Comparison of ENCODE assay signal across 8 cellular contexts in genomic region chr18:49476664-49477411, GRCh38. TPM values are rescaled to one million over a fixed set of nuclear protein-coding genes. Genes with fewer than 3 reads are reported as not detected.
DNase-seq lines count a peak whose midpoint lies in the region; ATAC-seq and TF ChIP-seq lines count a peak whose summit lies in the region.

No MANE protein-coding gene starts in this region.

- POLR2A ChIA-PET in SK-N-SH (lab: Yijun Ruan, JAX) = interaction anchor here (0.7 to 2.9 kb wide), 3 partner anchors 10 to 298 kb away, joined by 3 to 9 read pairs (median 5); partner anchors contain the start of gene C18orf32
- POLR2A ChIA-PET in HEK293T (lab: Yijun Ruan, JAX) = interaction anchor here (0.9 to 1.4 kb wide), 2 partner anchors 10 to 12 kb away, joined by 3 to 4 read pairs; partner anchors contain the start of gene C18orf32

- no peak overlapping the region for H3K4me3 ChIP-seq in SK-N-SH (ENCODE audit: low read depth in 2 of 2, low read length in 1 of 2)
- H3K4me3 ChIP-seq in fibroblast of pulmonary artery (replicated peaks; ENCODE audit: low read depth, low read length) = no peak overlapping the region
- H3K4me3 ChIP-seq in Karpas-422 (ENCODE audit: low read length) = no peak overlapping the region

- TF ChIP-seq RAD21 in SK-N-SH (IDR thresholded peaks at IDR 0.05; ENCODE audit: low read length) = no peak

- peaks cover 15% of the 10 kb centered on the region for H3K4me1 Mint-ChIP-seq in stimulated activated memory B cell treated with anti-CD40 and anti-IgM and Interleukin-4, amounts not matched to agents 10 μg/mL and 1 μg/mL and 100 μg/mL, for 72 hours

- DNase-seq in HCEC 1CT (peak; percentile 79), SK-N-SH (no peak), fibroblast of pulmonary artery (ENCODE audit: low read depth) (peak; percentile 96), Karpas-422 (no peak), putamen (ENCODE audit: low spot score) (no peak), cortex of kidney (lab: John Stamatoyannopoulos, UW) (no peak), HEK293T (ENCODE audit: extremely low spot score) (no peak)

- peak; percentile 83 for ATAC-seq in stimulated activated memory B cell treated with anti-CD40 and anti-IgM and Interleukin-4, amounts not matched to agents 10 μg/mL and 1 μg/mL and 100 μg/mL, for 72 hours

- H3K27me3 Mint-ChIP-seq in stimulated activated memory B cell treated with anti-CD40 and anti-IgM and Interleukin-4, amounts not matched to agents 10 μg/mL and 1 μg/mL and 100 μg/mL, for 72 hours = no peaks in the 10 kb centered on the region

- H3K36me3 Mint-ChIP-seq in stimulated activated memory B cell treated with anti-CD40 and anti-IgM and Interleukin-4, amounts not matched to agents 10 μg/mL and 1 μg/mL and 100 μg/mL, for 72 hours = peaks cover 40% of the 10 kb centered on the region

- CTCF ChIA-PET in SK-N-SH (lab: Yijun Ruan, JAX) = no interaction called here
- CTCF ChIA-PET in HEK293T (lab: Yijun Ruan, JAX) = interaction anchor here (1.1 kb wide), 1 partner anchor 382 kb away, joined by 5 read pairs; no protein-coding TSS in a partner anchor

- H3K79me2 ChIP-seq in SK-N-SH (ENCODE audit: insufficient read depth) (peaks cover 5% of the 10 kb centered on the region; the same call in 1 of the 2 replicates), Karpas-422 (ENCODE audit: low read length) (no peaks in the 10 kb centered on the region)

- H3K27ac ChIP-seq in SK-N-SH (ENCODE audit: low read depth in 2 of 2, low read length in 1 of 2) (peak overlapping the region in 1 of 2 experiments; percentile 64; a peak in 2 of 4 replicates), Karpas-422 (ENCODE audit: low read length) (no peak overlapping the region)

- TF ChIP-seq EP300 in SK-N-SH (IDR thresholded peaks at IDR 0.05; ENCODE audit: borderline replicate concordance in 1 of 2, low read depth in 1 of 2, low read length in 1 of 2) = no peak

- H3K36me3 ChIP-seq in SK-N-SH (replicated peaks in 1 of 2; ENCODE audit: control insufficient read depth in 1 of 2, insufficient read depth in 2 of 2, low read length in 1 of 2) (peaks cover 20 to 27% of the 10 kb centered on the region in 2 experiments), Karpas-422 (ENCODE audit: insufficient read depth, low read length) (peaks cover 19% of the 10 kb centered on the region)

- peaks cover 30% of the 10 kb centered on the region for H3F3A ChIP-seq in SK-N-SH (replicated peaks; ENCODE audit: insufficient read depth)

- 73% methylated on average over 11 of the region's 11 CpGs for WGBS in SK-N-SH (ENCODE audit: low lambda C conversion rate)

- H3K9me3 ChIP-seq in SK-N-SH = no peaks in the 10 kb centered on the region
- no peaks in the 10 kb centered on the region for H3K9me3 ChIP-seq in Karpas-422 (ENCODE audit: low read length)

- TF ChIP-seq CTCF in SK-N-SH (IDR thresholded peaks at IDR 0.05) = no peak
- no peak for TF ChIP-seq CTCF in fibroblast of pulmonary artery (IDR thresholded peaks at IDR 0.05; ENCODE audit: low read length, missing control alignments)

- H3K9ac ChIP-seq in SK-N-SH (no peak overlapping the region), Karpas-422 (ENCODE audit: low read length) (no peak overlapping the region)

- H3K4me1 ChIP-seq in SK-N-SH (ENCODE audit: control insufficient read depth in 1 of 2, insufficient read depth in 2 of 2, low read depth in 1 of 2, low read length in 1 of 2) (peaks cover 6 to 9% of the 10 kb centered on the region in 2 experiments; a peak in 3 of 4 replicates), Karpas-422 (ENCODE audit: low read length) (no peaks in the 10 kb centered on the region)

- peak overlapping the region; percentile 79 for H3K27ac Mint-ChIP-seq in stimulated activated memory B cell treated with anti-CD40 and anti-IgM and Interleukin-4, amounts not matched to agents 10 μg/mL and 1 μg/mL and 100 μg/mL, for 72 hours

- H3K9me3 Mint-ChIP-seq in stimulated activated memory B cell treated with anti-CD40 and anti-IgM and Interleukin-4, amounts not matched to agents 10 μg/mL and 1 μg/mL and 100 μg/mL, for 72 hours = no peaks in the 10 kb centered on the region

- H4K20me1 ChIP-seq in SK-N-SH (ENCODE audit: insufficient read depth) = no peaks in the 10 kb centered on the region
- no peaks in the 10 kb centered on the region for H4K20me1 ChIP-seq in Karpas-422 (ENCODE audit: insufficient read depth, low read depth, low read length)

- H3K9me2 ChIP-seq in SK-N-SH (no peaks in the 10 kb centered on the region), Karpas-422 (replicated peaks; ENCODE audit: insufficient read depth, low read length) (no peaks in the 10 kb centered on the region)

- H2AFZ ChIP-seq in SK-N-SH (ENCODE audit: low read depth) (no peak overlapping the region), Karpas-422 (ENCODE audit: low read length) (no peak overlapping the region)

- peak overlapping the region; percentile 54 for H3K4me3 Mint-ChIP-seq in stimulated activated memory B cell treated with anti-CD40 and anti-IgM and Interleukin-4, amounts not matched to agents 10 μg/mL and 1 μg/mL and 100 μg/mL, for 72 hours

- H3K4me2 ChIP-seq in SK-N-SH (no peak overlapping the region), Karpas-422 (ENCODE audit: low read depth, low read length, poor library complexity, severe bottlenecking) (no peak overlapping the region)

- H3K27me3 ChIP-seq in SK-N-SH (ENCODE audit: insufficient read depth) = no peaks in the 10 kb centered on the region
- H3K27me3 ChIP-seq in Karpas-422 (ENCODE audit: low read length) = no peaks in the 10 kb centered on the region

TF ChIP-seq in SK-N-SH, 30 proteins besides CTCF, POLR2A, EP300 and RAD21:
- no peak for TF ChIP-seq TCF12 (IDR thresholded peaks at IDR 0.05)
- TF ChIP-seq, protein P1, sequence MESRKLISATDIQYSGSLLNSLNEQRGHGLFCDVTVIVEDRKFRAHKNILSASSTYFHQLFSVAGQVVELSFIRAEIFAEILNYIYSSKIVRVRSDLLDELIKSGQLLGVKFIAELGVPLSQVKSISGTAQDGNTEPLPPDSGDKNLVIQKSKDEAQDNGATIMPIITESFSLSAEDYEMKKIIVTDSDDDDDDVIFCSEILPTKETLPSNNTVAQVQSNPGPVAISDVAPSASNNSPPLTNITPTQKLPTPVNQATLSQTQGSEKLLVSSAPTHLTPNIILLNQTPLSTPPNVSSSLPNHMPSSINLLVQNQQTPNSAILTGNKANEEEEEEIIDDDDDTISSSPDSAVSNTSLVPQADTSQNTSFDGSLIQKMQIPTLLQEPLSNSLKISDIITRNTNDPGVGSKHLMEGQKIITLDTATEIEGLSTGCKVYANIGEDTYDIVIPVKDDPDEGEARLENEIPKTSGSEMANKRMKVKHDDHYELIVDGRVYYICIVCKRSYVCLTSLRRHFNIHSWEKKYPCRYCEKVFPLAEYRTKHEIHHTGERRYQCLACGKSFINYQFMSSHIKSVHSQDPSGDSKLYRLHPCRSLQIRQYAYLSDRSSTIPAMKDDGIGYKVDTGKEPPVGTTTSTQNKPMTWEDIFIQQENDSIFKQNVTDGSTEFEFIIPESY (IDR thresholded peaks at IDR 0.05; ENCODE audit: borderline replicate concordance, low read depth) = no peak
- no peak for TF ChIP-seq RXRA (IDR thresholded peaks at IDR 0.05; ENCODE audit: borderline replicate concordance, low read depth)
- 0 out of 2 replicates have a peak, but pooled peaks have one; percentile 12 for TF ChIP-seq JUND (IDR thresholded peaks at IDR 0.05)
- peak; percentile 14; the same call in 1 of the 2 replicates for TF ChIP-seq FOSL2 (IDR thresholded peaks at IDR 0.05; ENCODE audit: borderline replicate concordance, low read depth)
TF ChIP-seq in SK-N-SH: peak in this region for 2.

TF ChIP-seq in HEK293T, 16 proteins besides CTCF, POLR2A, EP300 and RAD21:
- TF ChIP-seq HDGF (IDR thresholded peaks at IDR 0.05; ENCODE audit: borderline replicate concordance) (no peak), ZNF384 (IDR thresholded peaks at IDR 0.05) (no peak), ARNT (IDR thresholded peaks at IDR 0.05) (no peak), NFRKB (IDR thresholded peaks at IDR 0.05) (no peak), FOXM1 (IDR thresholded peaks at IDR 0.05; ENCODE audit: borderline replicate concordance) (no peak), ELF4 (IDR thresholded peaks at IDR 0.05) (no peak), FOXA1 (IDR thresholded peaks at IDR 0.05) (no peak), CTBP1 (IDR thresholded peaks at IDR 0.05; ENCODE audit: borderline replicate concordance) (no peak), L3MBTL2 (conservative IDR thresholded peaks at IDR 0.05) (no peak), SUZ12 (IDR thresholded peaks at IDR 0.05) (no peak), TARDBP (IDR thresholded peaks at IDR 0.05) (no peak), SP1 (IDR thresholded peaks at IDR 0.05) (no peak)

RNA-seq across cellular contexts. Expression of gene C18orf32, which starts 10.2 kb away (rescaled TPM):
- polyA plus RNA-seq in SK-N-SH (2012; rRNA removed) = 28.7 and 29.4 TPM in 2 replicates
- polyA plus RNA-seq in SK-N-SH (2012; cell fraction: cytosol; rRNA removed) = 43.1 and 57.0 TPM in 2 replicates
- polyA plus RNA-seq in SK-N-SH (2012; cell fraction: nucleus; rRNA removed) = 11.1 and 11.5 TPM in 2 replicates
- total RNA-seq in Karpas-422 (2014; rRNA removed; shearing (Covaris generic); ENCODE audit: low replicate concordance) = 21.0 and 24.9 TPM in 2 replicates

RNA-seq across cellular contexts. Expression of gene RPL17, which starts 15.4 kb away (rescaled TPM):
- 4,998 and 5,578 TPM in 2 replicates for polyA plus RNA-seq in SK-N-SH (2012; rRNA removed)
- polyA plus RNA-seq in SK-N-SH (2012; cell fraction: cytosol; rRNA removed) = 6,895 and 7,195 TPM in 2 replicates
- polyA plus RNA-seq in SK-N-SH (2012; cell fraction: nucleus; rRNA removed) = 1,385 and 1,424 TPM in 2 replicates
- 3,471 and 4,272 TPM in 2 replicates for total RNA-seq in Karpas-422 (2014; rRNA removed; shearing (Covaris generic); ENCODE audit: low replicate concordance)

RNA-seq across cellular contexts. Expression of gene DYM, which starts 16.4 kb away (rescaled TPM):
- 12.8 and 16.3 TPM in 2 replicates for polyA plus RNA-seq in SK-N-SH (2012; rRNA removed)
- polyA plus RNA-seq in SK-N-SH (2012; cell fraction: cytosol; rRNA removed) = 13.9 and 14.9 TPM in 2 replicates
- polyA plus RNA-seq in SK-N-SH (2012; cell fraction: nucleus; rRNA removed) = 9.5 and 10.5 TPM in 2 replicates
- 92.4 and 117 TPM in 2 replicates for total RNA-seq in Karpas-422 (2014; rRNA removed; shearing (Covaris generic); ENCODE audit: low replicate concordance)

Comparison
In these comparisons a context has a peak if more than half of its experiments do, and no peak if none do; other contexts are left out.
1. DNase-seq: peak in HCEC 1CT (single experiment) and fibroblast of pulmonary artery (single experiment); none in SK-N-SH (single experiment), Karpas-422 (single experiment), putamen (single experiment), cortex of kidney (single experiment) and HEK293T (single experiment).